Comparison of ENCODE assay signal across 5 cellular contexts in the genomic region with DNA sequence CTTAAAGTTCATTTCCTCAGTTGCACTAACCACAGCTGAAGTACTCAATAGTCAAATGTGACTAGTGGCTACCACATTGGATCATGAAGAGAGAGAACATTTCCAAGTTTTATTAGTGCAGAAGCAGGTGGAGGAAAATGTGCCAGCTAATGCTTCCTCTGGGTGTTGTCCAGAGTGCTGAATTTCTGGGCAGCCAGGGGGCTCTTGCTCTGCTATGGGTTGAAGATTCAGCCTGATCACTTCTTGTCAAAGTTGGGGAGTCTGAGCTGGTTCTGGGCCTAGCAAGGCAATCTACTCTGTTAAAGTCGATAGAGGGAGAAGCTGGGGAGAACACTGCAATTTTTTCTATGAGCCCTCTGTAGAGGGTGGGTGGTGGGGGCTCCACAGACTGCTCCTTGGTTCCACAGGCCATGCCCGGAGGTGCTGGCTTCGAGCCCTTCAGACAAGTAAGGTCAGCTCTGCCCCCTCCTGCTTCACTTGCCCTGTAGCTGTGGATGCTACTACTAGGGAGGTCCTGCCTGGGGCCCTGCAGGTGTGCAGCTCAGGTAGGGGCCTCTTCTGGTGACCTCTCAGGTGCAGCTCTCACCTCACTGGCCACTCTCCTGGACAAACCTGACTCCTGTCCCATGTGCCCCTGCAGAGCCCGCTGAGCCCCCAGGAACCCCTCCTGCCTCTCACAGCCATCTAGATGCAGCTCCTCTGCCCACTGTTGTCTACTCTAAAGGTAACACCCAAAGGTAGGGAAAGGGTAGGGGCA. TPM values are rescaled to one million over a fixed set of nuclear protein-coding genes. Genes with fewer than 3 reads are reported as not detected.
A peak's percentile ranks its signal among the peaks of the same experiment; 100 is the strongest.
DNase-seq lines count a peak whose midpoint lies in the region; ATAC-seq and TF ChIP-seq lines count a peak whose summit lies in the region.
"Had no signal": no experiment of that assay in that cellular context is flagged by ENCODE, and none has a peak within 500 bp of the region (broad histone marks: within the 10 kb centered on the region; RNA-seq: fewer than 3 reads in every experiment).

No MANE protein-coding gene starts in this region.

- H3K4me1 ChIP-seq in endodermal cell (ENCODE audit: control insufficient read depth, insufficient read depth, low read length) = peaks cover 3% of the 10 kb centered on the region

- 88 to 90% methylated on average over 2 to 4 of the region's 4 CpGs for WGBS in endodermal cell (ENCODE audit: insufficient coverage in 1 of 2, insufficient read length in 1 of 2), 2 experiments

- no peak for ATAC-seq in GM21390 (IDR thresholded peaks at IDR 0.05; ENCODE audit: unreplicated experiment)

- no peak overlapping the region for H3K4me3 Mint-ChIP-seq in endodermal cell

- peaks cover 7% of the 10 kb centered on the region for H3K4me1 Mint-ChIP-seq in endodermal cell

- DNase-seq in HT-29 (ENCODE audit: low spot score) (peak; percentile 44), endodermal cell (peak; percentile 81), ureter (ENCODE audit: low spot score) (no peak)
- DNase-seq: stimulated activated CD4-positive, alpha-beta T cell treated with anti-CD3 and anti-CD28 coated beads, Interleukin-4, amount 100 ng/mL, for 1 hour had no signal

- H3K4me3 ChIP-seq in endodermal cell (ENCODE audit: low read length) = no peak overlapping the region

- no peaks in the 10 kb centered on the region for H3K9me3 Mint-ChIP-seq in endodermal cell

- H3K36me3 ChIP-seq in endodermal cell (ENCODE audit: control insufficient read depth, insufficient read depth, low read length) = peaks cover 24% of the 10 kb centered on the region

- no peak overlapping the region for H3K27ac Mint-ChIP-seq in endodermal cell

- H3K27ac ChIP-seq in endodermal cell (ENCODE audit: low read depth, low read length) = no peak overlapping the region

- no peaks in the 10 kb centered on the region for H3K9me3 ChIP-seq in endodermal cell (ENCODE audit: control insufficient read depth, low read length)

- no peak for TF ChIP-seq CTCF in endodermal cell (conservative IDR thresholded peaks at IDR 0.05)

- peaks cover 29% of the 10 kb centered on the region for H3K27me3 Mint-ChIP-seq in endodermal cell (ENCODE audit: insufficient read depth)

- peaks cover 22% of the 10 kb centered on the region for H3K36me3 Mint-ChIP-seq in endodermal cell (ENCODE audit: low read depth)

- no peak overlapping the region for H3K9ac ChIP-seq in endodermal cell (ENCODE audit: extremely low read depth, low read length, poor library complexity, severe bottlenecking)

- peaks cover 11% of the 10 kb centered on the region for H3K27me3 ChIP-seq in endodermal cell (ENCODE audit: control insufficient read depth, insufficient read depth, low read length, poor library complexity, severe bottlenecking)

RNA-seq across cellular contexts. Expression of a gene that starts 8.2 kb away (rescaled TPM):
- total RNA-seq in HT-29 (2014; rRNA removed; shearing (Covaris generic)) = 103 and 117 TPM in 2 replicates
- total RNA-seq in endodermal cell (10 to 100 TPM; 37.3 to 42.5 TPM), ureter (46.2 TPM)
- polyA plus RNA-seq in endodermal cell (2013, experiment 1 of 2) = 36.7 TPM
- 27.1 TPM for polyA plus RNA-seq in endodermal cell (2013, experiment 2 of 2)

RNA-seq across cellular contexts. Expression of a gene that starts 8.9 kb away (rescaled TPM):
- 17.7 and 19.4 TPM in 2 replicates for total RNA-seq in HT-29 (2014; rRNA removed; shearing (Covaris generic))
- 1 to 10 TPM; 4.5 to 5.2 TPM for total RNA-seq in endodermal cell
- polyA plus RNA-seq in endodermal cell (2013, experiment 1 of 2) = 3.1 TPM
- 1.9 TPM for polyA plus RNA-seq in endodermal cell (2013, experiment 2 of 2)
- 3.1 TPM for total RNA-seq in ureter

RNA-seq across cellular contexts. Expression of a gene that starts 11.2 kb away (rescaled TPM):
- 0.63 and 1.4 TPM in 2 replicates for total RNA-seq in HT-29 (2014; rRNA removed; shearing (Covaris generic))
- under 1 TPM; 0.62 to 0.97 TPM for total RNA-seq in endodermal cell
- 0.18 TPM for polyA plus RNA-seq in endodermal cell (2013, experiment 1 of 2)
- polyA plus RNA-seq in endodermal cell (2013, experiment 2 of 2) = 0.21 TPM
- not detected for total RNA-seq in ureter

RNA-seq across cellular contexts. Expression of a gene that starts 20.8 kb away (rescaled TPM):
- 0.13 TPM in 1 of 2 replicates, not detected in the other for total RNA-seq in HT-29 (2014; rRNA removed; shearing (Covaris generic))
- total RNA-seq in endodermal cell (1 to 10 TPM in 1 of 2 donors, under 1 TPM in 1; 0.33 to 1.8 TPM), ureter (not detected)
- 4.8 TPM for polyA plus RNA-seq in endodermal cell (2013, experiment 1 of 2)
- polyA plus RNA-seq in endodermal cell (2013, experiment 2 of 2) = 3.8 TPM

RNA-seq across cellular contexts. Expression of a gene that starts 35.3 kb away (rescaled TPM):
- total RNA-seq in HT-29 (2014; rRNA removed; shearing (Covaris generic)) = not detected in 2 replicates
- not detected for total RNA-seq in endodermal cell
- polyA plus RNA-seq in endodermal cell (2013, experiment 1 of 2) = not detected
- not detected for polyA plus RNA-seq in endodermal cell (2013, experiment 2 of 2)
- 0.81 TPM for total RNA-seq in ureter
